ENCODE assay signal across 15 cellular contexts in genomic region chr19:38705197-38706019, GRCh38. TPM values are rescaled to one million over a fixed set of nuclear protein-coding genes. Genes with fewer than 3 reads are reported as not detected.
DNase-seq lines count a peak whose midpoint lies in the region; ATAC-seq and TF ChIP-seq lines count a peak whose summit lies in the region.
"Had no signal": no experiment of that assay in that cellular context is flagged by ENCODE, and none has a peak within 500 bp of the region (broad histone marks: within the 10 kb centered on the region; RNA-seq: fewer than 3 reads in every experiment).

No MANE protein-coding gene starts in this region.

- H3K27me3 ChIP-seq in mesenchymal stem cell (ENCODE audit: control insufficient read depth in 1 of 2, insufficient read depth in 1 of 2, low read length in 2 of 2) (no peaks in the 10 kb centered on the region), thyroid gland (no peaks in the 10 kb centered on the region)
- H3K27me3 ChIP-seq: neutrophil had no signal

- H3K4me2 ChIP-seq in mesenchymal stem cell (ENCODE audit: low read length, poor library complexity, severe bottlenecking) = no peak overlapping the region

- WGBS in mesenchymal stem cell = 95% methylated on average over 22 of the region's 22 CpGs
- 76 to 79% methylated on average over 10 to 22 of the region's 22 CpGs for WGBS in thyroid gland, 2 donors

- H3K9me3 Mint-ChIP-seq in endothelial cell (ENCODE audit: unreplicated experiment) = no peaks in the 10 kb centered on the region
- H3K9me3 Mint-ChIP-seq: activated naive CD4-positive, alpha-beta T cell treated with anti-CD3 and anti-CD28 coated beads, Interleukin-2, amount 50 U/mL, for 24 hours; CD4-positive, alpha-beta memory T cell; dendritic cell treated with granulocyte-macrophage colony-stimulating factor and Interleukin-4, amounts not matched to agents 40 ng/mL and 50 ng/mL, for 4 days had no signal

- no peak overlapping the region for H2BK120ac ChIP-seq in mesenchymal stem cell (ENCODE audit: low read depth, low read length)

- H3K9ac ChIP-seq in mesenchymal stem cell (ENCODE audit: low read length) = no peak overlapping the region

- H2BK5ac ChIP-seq in mesenchymal stem cell (ENCODE audit: low read depth, low read length, poor library complexity, severe bottlenecking) = no peak overlapping the region

- intact Hi-C loops in thyroid gland (cut with DNase I) = no loop called here

- H3K9me3 ChIP-seq in T-helper 17 cell (ENCODE audit: control insufficient read depth, low read length, poor library complexity, severe bottlenecking) (no peaks in the 10 kb centered on the region), mesenchymal stem cell (ENCODE audit: control insufficient read depth, low read length) (no peaks in the 10 kb centered on the region), thyroid gland (no peaks in the 10 kb centered on the region)
- H3K9me3 ChIP-seq: neutrophil had no signal

- H3K36me3 Mint-ChIP-seq in T-helper 17 cell (ENCODE audit: low read depth) (peaks cover 8% of the 10 kb centered on the region), endothelial cell (ENCODE audit: low read depth, unreplicated experiment) (peaks cover 54% of the 10 kb centered on the region)

- in situ Hi-C loops in GM13977 (cut with MboI; ENCODE audit: low pct_unique_long_range_greater_than_20kb, low sequenced_read_pairs, unreplicated experiment) = no loop called here

- H3K79me1 ChIP-seq in mesenchymal stem cell (replicated peaks; ENCODE audit: low read length, poor library complexity, severe bottlenecking) = peaks cover 5% of the 10 kb centered on the region

- no peak overlapping the region for H2BK15ac ChIP-seq in mesenchymal stem cell (ENCODE audit: low read depth, poor library complexity, severe bottlenecking)

- ATAC-seq in T-helper 17 cell = no peak

- H3K36me3 ChIP-seq in mesenchymal stem cell (ENCODE audit: control insufficient read depth in 1 of 2, insufficient read depth in 2 of 2, low read depth in 1 of 2, low read length in 2 of 2) = peaks cover 97 to 98% of the 10 kb centered on the region in 2 experiments
- H3K36me3 ChIP-seq in thyroid gland = peaks cover 66% of the 10 kb centered on the region in 2 donors

- H3K4ac ChIP-seq in mesenchymal stem cell (ENCODE audit: low read depth in 1 of 2, low read length in 2 of 2) = no peak overlapping the region

- no peak overlapping the region for H3K4me3 ChIP-seq in mesenchymal stem cell (ENCODE audit: insufficient read depth in 1 of 2, low read depth in 1 of 2, low read length in 2 of 2)
- no peak overlapping the region for H3K4me3 ChIP-seq in thyroid gland (replicated peaks in 1 of 3)

- H3K4me3 Mint-ChIP-seq in T-helper 17 cell = no peak overlapping the region
- H3K4me3 Mint-ChIP-seq in endothelial cell (ENCODE audit: unreplicated experiment) = peak overlapping the region; percentile 67
- H3K4me3 Mint-ChIP-seq: activated naive CD4-positive, alpha-beta T cell treated with anti-CD3 and anti-CD28 coated beads, Interleukin-2, amount 50 U/mL, for 24 hours; dendritic cell treated with granulocyte-macrophage colony-stimulating factor and Interleukin-4, amounts not matched to agents 40 ng/mL and 50 ng/mL, for 4 days had no signal

- H3K4me1 ChIP-seq in mesenchymal stem cell (ENCODE audit: control insufficient read depth, insufficient read depth, low read depth, low read length) (peaks cover 67% of the 10 kb centered on the region), thyroid gland (peaks cover 23 to 57% of the 10 kb centered on the region in 2 donors)

- H4K8ac ChIP-seq in mesenchymal stem cell (ENCODE audit: low read length) = no peak overlapping the region

- H3K23ac ChIP-seq in mesenchymal stem cell (ENCODE audit: low read length in 2 of 2) = no peak overlapping the region

- peak overlapping the region in 1 of 2 experiments; percentile 15 for H2BK12ac ChIP-seq in mesenchymal stem cell (ENCODE audit: low read length in 2 of 2)

- no peak overlapping the region for H3K18ac ChIP-seq in mesenchymal stem cell (ENCODE audit: low read depth in 1 of 2, low read length in 2 of 2)

- H2AK5ac ChIP-seq in mesenchymal stem cell (ENCODE audit: low read length, severe bottlenecking) = peak overlapping the region; percentile 18

- H3K14ac ChIP-seq in mesenchymal stem cell (ENCODE audit: low read length in 2 of 2) = no peak overlapping the region

- H3K27me3 Mint-ChIP-seq in T-helper 17 cell = no peaks in the 10 kb centered on the region
- peaks cover 33% of the 10 kb centered on the region for H3K27me3 Mint-ChIP-seq in endothelial cell (ENCODE audit: unreplicated experiment)
- H3K27me3 Mint-ChIP-seq: activated naive CD4-positive, alpha-beta T cell treated with anti-CD3 and anti-CD28 coated beads, Interleukin-2, amount 50 U/mL, for 24 hours; CD4-positive, alpha-beta memory T cell; dendritic cell treated with granulocyte-macrophage colony-stimulating factor and Interleukin-4, amounts not matched to agents 40 ng/mL and 50 ng/mL, for 4 days had no signal

- no peak for DNase-seq in T-helper 17 cell
- no peak for DNase-seq in endothelial cell (ENCODE audit: low spot score)
- DNase-seq in mesenchymal stem cell = no peak
- no peak for DNase-seq in thyroid gland
- no peak for DNase-seq in Kasumi-1 (lab: John Stamatoyannopoulos, UW)
- DNase-seq in kidney tubule cell (ENCODE audit: low spot score) = no peak
- no peak for DNase-seq in GM13977 (ENCODE audit: low spot score)
- DNase-seq: CD4-positive, alpha-beta memory T cell; kidney glomerular epithelial cell; NCI-H1092 treated with DMSO at 0.1 percent for 48 hours; NCI-H510A; T1000 had no signal

- H3K27ac ChIP-seq in mesenchymal stem cell (ENCODE audit: low read length, poor library complexity, severe bottlenecking) = peak overlapping the region; percentile 6
- H3K27ac ChIP-seq in thyroid gland = peak overlapping the region in 2 of 3 donors; percentile 10 to 60

- TF ChIP-seq CTCF in endothelial cell (IDR thresholded peaks at IDR 0.05; ENCODE audit: unreplicated experiment) (no peak), thyroid gland (IDR thresholded peaks at IDR 0.05) (no peak), GM13977 (IDR thresholded peaks at IDR 0.05; ENCODE audit: extremely low read depth, insufficient read depth, missing control alignments) (no peak)

- H3K27ac Mint-ChIP-seq in T-helper 17 cell (peak overlapping the region; percentile 43), endothelial cell (ENCODE audit: unreplicated experiment) (no peak overlapping the region)
- H3K27ac Mint-ChIP-seq: activated naive CD4-positive, alpha-beta T cell treated with anti-CD3 and anti-CD28 coated beads, Interleukin-2, amount 50 U/mL, for 24 hours had no signal

- TF ChIP-seq POLR2A in thyroid gland (IDR thresholded peaks at IDR 0.05) = no peak

- H2AFZ ChIP-seq in mesenchymal stem cell (ENCODE audit: low read depth, low read length) = no peak overlapping the region

- H4K91ac ChIP-seq in mesenchymal stem cell (ENCODE audit: low read length) = no peak overlapping the region

- H3K4me1 Mint-ChIP-seq in T-helper 17 cell (peaks cover 7% of the 10 kb centered on the region), endothelial cell (ENCODE audit: unreplicated experiment) (peaks cover 16% of the 10 kb centered on the region)
- H3K4me1 Mint-ChIP-seq: activated naive CD4-positive, alpha-beta T cell treated with anti-CD3 and anti-CD28 coated beads, Interleukin-2, amount 50 U/mL, for 24 hours had no signal

RNA-seq across cellular contexts. Expression of gene CAPN12, which starts 38.9 kb away (rescaled TPM):
- total RNA-seq in T-helper 17 cell (1 to 10 TPM; 6.8 to 9.0 TPM), endothelial cell (ENCODE audit: unreplicated experiment) (2.9 TPM), thyroid gland (1 to 10 TPM in 2 of 4 donors, not detected in 2; 1.6 to 2.0 TPM)
- 1.6 TPM for polyA plus RNA-seq in mesenchymal stem cell (2013, experiment 1 of 2)
- 1.5 TPM for polyA plus RNA-seq in mesenchymal stem cell (2013, experiment 2 of 2)

RNA-seq across cellular contexts. Expression of gene ACTN4, which starts 58.0 kb away (rescaled TPM):
- 100 to 1,000 TPM; 201 to 205 TPM for total RNA-seq in T-helper 17 cell
- 744 TPM for total RNA-seq in endothelial cell (ENCODE audit: unreplicated experiment)
- 259 TPM for polyA plus RNA-seq in mesenchymal stem cell (2013, experiment 1 of 2)
- 250 TPM for polyA plus RNA-seq in mesenchymal stem cell (2013, experiment 2 of 2)
- 100 to 1,000 TPM; 191 to 479 (median 365) TPM for total RNA-seq in thyroid gland
